ENCODE assay signal across 20 cellular contexts in genomic region chr5:87169300-87169991, GRCh38.
A peak's percentile ranks its signal among the peaks of the same experiment; 100 is the strongest.
DNase-seq lines count a peak whose midpoint lies in the region; ATAC-seq, FAIRE-seq and TF ChIP-seq lines count a peak whose summit lies in the region.
"Had no signal": no experiment of that assay in that cellular context is flagged by ENCODE, and none has a peak within 500 bp of the region (broad histone marks: within the 10 kb centered on the region; RNA-seq: fewer than 3 reads in every experiment).

No MANE protein-coding gene starts in this region.

- H4K8ac ChIP-seq in IMR-90 (ENCODE audit: low read depth in 2 of 2, low read length in 2 of 2) = 0 out of 4 replicates have a peak overlapping the region, but pooled peaks of 1 of the 2 experiments have one; percentile 9

- in situ Hi-C loops in IMR-90 (cut with MboI; ENCODE audit: low sequenced_read_pairs) = no loop called here

- H3K4ac ChIP-seq in IMR-90 (ENCODE audit: low read depth, low read length) = no peak overlapping the region

- H3K27me3 ChIP-seq in IMR-90 (ENCODE audit: control insufficient read depth, insufficient read depth, low read length) (no peaks in the 10 kb centered on the region), keratinocyte (ENCODE audit: control insufficient read depth, extremely low read depth, insufficient read depth, low read length) (no peaks in the 10 kb centered on the region)
- H3K27me3 ChIP-seq: adrenal gland, BE2C, cardiac muscle cell, dorsolateral prefrontal cortex, esophagus squamous epithelium, testis had no signal

- FAIRE-seq in GM12891 (lab: Jason Lieb, UNC) (peak; percentile 63), keratinocyte (lab: Jason Lieb, UNC) (peak; percentile 81)

- no peak overlapping the region; the same call in 1 of the 2 replicates for H4K91ac ChIP-seq in IMR-90 (ENCODE audit: insufficient read depth, low read depth, low read length)

- H3K4me1 ChIP-seq in IMR-90 (ENCODE audit: control insufficient read depth, insufficient read depth, low read length) = peaks cover 2% of the 10 kb centered on the region; the same call in 1 of the 2 replicates
- peaks cover 12% of the 10 kb centered on the region for H3K4me1 ChIP-seq in keratinocyte (ENCODE audit: control insufficient read depth, extremely low read depth, insufficient read depth, low read length)
- H3K4me1 ChIP-seq: adrenal gland, BE2C, Caco-2, esophagus squamous epithelium, testis had no signal

- CTCF ChIA-PET in IMR-90 (lab: Yijun Ruan, JAX) = no interaction called here

- ATAC-seq in IMR-90 (ENCODE audit: low read depth) = no peak
- peak; percentile 86 for ATAC-seq in SK-N-SH treated with all-trans-retinoic acid at 6 μM for 48 hours
- no peak for ATAC-seq in HG03439 (IDR thresholded peaks at IDR 0.05; ENCODE audit: unreplicated experiment)
- ATAC-seq in HG03196 (IDR thresholded peaks at IDR 0.05; ENCODE audit: unreplicated experiment) = no peak

- intact Hi-C loops in IMR-90 (cut with micrococcal nuclease) = no loop called here

- H2BK120ac ChIP-seq in IMR-90 (ENCODE audit: low read depth, low read length) = no peak overlapping the region

- H3K27ac ChIP-seq in IMR-90 (ENCODE audit: insufficient read depth, low read length) (no peak overlapping the region), keratinocyte (ENCODE audit: control insufficient read depth, insufficient read depth, low read length) (no peak overlapping the region)
- H3K27ac ChIP-seq: adrenal gland, cardiac muscle cell, dorsolateral prefrontal cortex, esophagus squamous epithelium, testis had no signal

- H2AK9ac ChIP-seq in IMR-90 (replicated peaks; ENCODE audit: low read depth, low read length, poor library complexity) = no peak overlapping the region

- TF ChIP-seq CTCF in IMR-90 (conservative IDR thresholded peaks at IDR 0.05; ENCODE audit: low read depth, low read length) (no peak), keratinocyte (optimal IDR thresholded peaks at IDR 0.05 in 1 of 3, IDR thresholded peaks at IDR 0.05 in 1 of 3, conservative IDR thresholded peaks at IDR 0.05 in 1 of 3; ENCODE audit: extremely low read depth in 1 of 3, insufficient read depth in 2 of 3, low read length in 3 of 3) (no peak)

- TF ChIP-seq RAD21 in IMR-90 (IDR thresholded peaks at IDR 0.05; ENCODE audit: low read length) = no peak

- H3K9me3 ChIP-seq in IMR-90 (ENCODE audit: control insufficient read depth, insufficient read depth, low read length) = no peaks in the 10 kb centered on the region
- H3K9me3 ChIP-seq in keratinocyte (ENCODE audit: control insufficient read depth, low read depth, low read length) = no peaks in the 10 kb centered on the region
- H3K9me3 ChIP-seq: adrenal gland, BE2C, Caco-2, esophagus squamous epithelium, testis had no signal

- H3K9ac ChIP-seq in IMR-90 (ENCODE audit: low read depth, low read length) (no peak overlapping the region), keratinocyte (ENCODE audit: control insufficient read depth, extremely low read depth, insufficient read depth, low read length) (no peak overlapping the region)

- no peaks in the 10 kb centered on the region for H3K9me1 ChIP-seq in IMR-90 (ENCODE audit: insufficient read depth, low read length)
- no peaks in the 10 kb centered on the region for H3K9me1 ChIP-seq in keratinocyte (ENCODE audit: control insufficient read depth, extremely low read depth, insufficient read depth, low read length)

- H3K56ac ChIP-seq in IMR-90 (ENCODE audit: extremely low read depth, insufficient read depth, low read length) = no peak overlapping the region

- no TSS peak for BruUV-seq in IMR-90 (replicated peaks; lab: Mats Ljungman, UMichigan)

- H3K4me3 ChIP-seq in IMR-90 (ENCODE audit: insufficient read depth, low read depth, low read length) = no peak overlapping the region
- H3K4me3 ChIP-seq in keratinocyte (ENCODE audit: control insufficient read depth in 2 of 3, extremely low read depth in 1 of 3, insufficient read depth in 2 of 3, low read depth in 1 of 3, low read length in 3 of 3) = no peak overlapping the region
- H3K4me3 ChIP-seq: adrenal gland, cardiac muscle cell, dorsolateral prefrontal cortex, esophagus squamous epithelium, testis had no signal

- no peak overlapping the region; the same call in 2 of the 3 replicates for H2BK15ac ChIP-seq in IMR-90 (ENCODE audit: low read depth, low read length)

- no peak overlapping the region for H4K5ac ChIP-seq in IMR-90 (ENCODE audit: low read depth, low read length)

- H3K4me2 ChIP-seq in IMR-90 (ENCODE audit: low read depth, low read length) = no peak overlapping the region
- H3K4me2 ChIP-seq in keratinocyte (ENCODE audit: control insufficient read depth, extremely low read depth, insufficient read depth, low read depth, low read length) = peak overlapping the region; percentile 31

- peak overlapping the region; percentile 0; the same call in 1 of the 2 replicates for H3K14ac ChIP-seq in IMR-90 (replicated peaks; ENCODE audit: low read depth, low read length)

- H2BK20ac ChIP-seq in IMR-90 (ENCODE audit: low read depth, low read length) = no peak overlapping the region

- H3K79me1 ChIP-seq in IMR-90 (ENCODE audit: low read depth in 1 of 2, low read length in 2 of 2) = no peaks in the 10 kb centered on the region

- no peaks in the 10 kb centered on the region for H3K36me3 ChIP-seq in IMR-90 (ENCODE audit: control insufficient read depth, insufficient read depth, low read length)
- H3K36me3 ChIP-seq in keratinocyte (ENCODE audit: control insufficient read depth in 2 of 2, extremely low read depth in 1 of 2, insufficient read depth in 2 of 2, low read length in 2 of 2) = no peaks in the 10 kb centered on the region
- H3K36me3 ChIP-seq: adrenal gland, BE2C, cardiac muscle cell, esophagus squamous epithelium had no signal

- POLR2A ChIA-PET in IMR-90 (lab: Charles Lee; ENCODE audit: unreplicated experiment) = no interaction called here

- DNase-seq in GM12891 (ENCODE audit: insufficient read length, low spot score) (no peak), IMR-90 (peak; percentile 41), keratinocyte (ENCODE audit: low read depth, low spot score) (no peak), NCI-H446 (lab: John Stamatoyannopoulos, UW) (no peak)
- no peak for DNase-seq in activated effector memory CD4-positive, alpha-beta T cell treated with anti-CD3 and anti-CD28 coated beads, Interleukin-2, amount 50 U/mL, for 16 hours
- DNase-seq: activated CD4-positive, alpha-beta T cell treated with anti-CD3 and anti-CD28 coated beads for 1 hour; adrenal gland; BE2C; Caco-2; dorsolateral prefrontal cortex; esophagus squamous epithelium; NCI-H1694 treated with DMSO at 0.1 percent for 48 hours; NCI-H446 treated with DMSO at 0.1 percent for 48 hours; nephron progenitor cell; T-helper 9 cell; testis had no signal

- TF ChIP-seq POLR2A in GM12891 (IDR thresholded peaks at IDR 0.05; ENCODE audit: low read depth, low read length) (no peak), IMR-90 (IDR thresholded peaks at IDR 0.05; ENCODE audit: low read depth, low read length) (no peak)

- H4K20me1 ChIP-seq in IMR-90 (ENCODE audit: insufficient read depth, low read length) (no peaks in the 10 kb centered on the region), keratinocyte (ENCODE audit: control insufficient read depth, extremely low read depth, insufficient read depth, low read length) (no peaks in the 10 kb centered on the region)

- no peaks in the 10 kb centered on the region for H3K79me2 ChIP-seq in keratinocyte (ENCODE audit: control insufficient read depth, insufficient read depth, low read length)

- H2AFZ ChIP-seq in IMR-90 (replicated peaks; ENCODE audit: low read length, poor library complexity) (no peak overlapping the region), keratinocyte (ENCODE audit: control insufficient read depth, low read length) (peak overlapping the region; percentile 55)

- dilution Hi-C loops in IMR-90 (cut with HindIII; ENCODE audit: low sequenced_read_pairs, unreplicated experiment) = no loop called here
- dilution Hi-C loops in keratinocyte (cut with MboI; ENCODE audit: extremely low pct_ligation_motif_present, low sequenced_read_pairs) = no loop called here

- H3K18ac ChIP-seq in IMR-90 (ENCODE audit: low read depth, low read length) = no peak overlapping the region; the same call in 1 of the 2 replicates

- H2BK5ac ChIP-seq in IMR-90 (ENCODE audit: low read depth, low read length, poor library complexity, severe bottlenecking) = no peak overlapping the region

- no peak overlapping the region for H3K23ac ChIP-seq in IMR-90 (ENCODE audit: low read depth, low read length)

- no CpG with 5 or more reads among the region's 8 CpGs for WGBS in IMR-90 (ENCODE audit: extremely low coverage in 2 of 2, insufficient read length in 1 of 2), 2 experiments

- H2AK5ac ChIP-seq in IMR-90 (ENCODE audit: low read depth, low read length) = no peak overlapping the region

TF ChIP-seq in GM12891, 5 proteins besides CTCF, POLR2A, EP300 and RAD21:
- TF ChIP-seq POU2F2 (IDR thresholded peaks at IDR 0.05; ENCODE audit: low read depth, low read length) (no peak), SPI1 (IDR thresholded peaks at IDR 0.05; ENCODE audit: low read depth, low read length) (no peak), TAF1 (IDR thresholded peaks at IDR 0.05; ENCODE audit: low read depth, low read length) (no peak)

TF ChIP-seq in IMR-90, 13 proteins besides CTCF, POLR2A, EP300 and RAD21 (continues in another document):
- TF ChIP-seq CHD1 (IDR thresholded peaks at IDR 0.05; ENCODE audit: low read depth, low read length) (no peak), SMC3 (IDR thresholded peaks at IDR 0.05; ENCODE audit: low read depth, low read length) (no peak), RCOR1 (IDR thresholded peaks at IDR 0.05; ENCODE audit: insufficient replicate concordance, low read length) (no peak), FOS (IDR thresholded peaks at IDR 0.05; ENCODE audit: low read depth, low read length) (no peak), MXI1 (IDR thresholded peaks at IDR 0.05; ENCODE audit: borderline replicate concordance, low read depth, low read length) (no peak), RFX5 (IDR thresholded peaks at IDR 0.05; ENCODE audit: low read depth, low read length) (no peak), BHLHE40 (IDR thresholded peaks at IDR 0.05; ENCODE audit: low read depth, low read length) (no peak), MAZ (IDR thresholded peaks at IDR 0.05; ENCODE audit: borderline replicate concordance, low read depth, low read length) (no peak)

TF ChIP-seq in SK-N-SH treated with all-trans-retinoic acid at 6 μM for 48 hours, 23 proteins besides CTCF, POLR2A, EP300 and RAD21 (continues in another document):
- no peak for TF ChIP-seq ZFP3 (CRISPR knock-in tag; IDR thresholded peaks at IDR 0.05)
- TF ChIP-seq ZNF8 (CRISPR knock-in tag; IDR thresholded peaks at IDR 0.05) = no peak
